Comparison of ENCODE assay signal across 8 cellular contexts in the genomic region with DNA sequence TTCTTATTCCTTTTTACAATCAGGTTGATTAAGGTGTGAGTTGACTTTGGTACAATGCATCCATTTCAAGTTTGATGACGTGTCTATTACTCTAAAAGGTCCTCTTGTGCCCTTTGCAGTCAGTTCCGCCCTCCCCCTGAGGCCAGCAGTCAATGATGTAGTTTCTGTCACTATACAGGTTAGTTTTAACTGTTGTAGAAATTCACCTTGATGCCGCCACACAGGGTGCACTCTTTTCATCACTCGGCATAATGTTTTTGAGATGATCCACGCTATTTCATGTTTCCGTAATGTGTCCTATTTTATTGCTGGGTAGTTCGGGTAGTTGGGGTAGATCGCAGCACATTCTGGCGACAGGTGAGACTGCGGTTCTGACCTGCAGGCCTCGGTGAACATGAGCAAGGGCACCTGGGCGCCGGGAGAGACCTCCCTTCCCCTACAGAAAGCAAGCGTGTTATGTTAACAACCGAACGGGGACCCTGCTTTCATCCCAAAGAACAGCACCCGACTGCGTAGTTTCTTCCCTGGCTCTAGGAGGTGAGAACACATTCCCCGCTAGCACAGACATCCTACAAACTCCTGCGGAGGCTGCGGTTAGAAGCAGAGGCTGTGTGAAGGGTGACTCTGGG. TPM values are rescaled to one million over a fixed set of nuclear protein-coding genes. Genes with fewer than 3 reads are reported as not detected.
A peak's percentile ranks its signal among the peaks of the same experiment; 100 is the strongest.
DNase-seq lines count a peak whose midpoint lies in the region; ATAC-seq and TF ChIP-seq lines count a peak whose summit lies in the region.
"Not testable (repeated sequence)": the region's sequence is repeated elsewhere in the genome, so short reads cannot be mapped to it uniquely, and the experiment has no call there.

No MANE protein-coding gene starts in this region.

- not testable (repeated sequence) for H3K27me3 Mint-ChIP-seq in HFFc6 (ENCODE audit: insufficient read depth); MCF 10A (ENCODE audit: insufficient read depth, unreplicated experiment); glutamatergic neuron (ENCODE audit: unreplicated experiment)
- H3K27me3 Mint-ChIP-seq in nephron progenitor cell (ENCODE audit: low read depth, poor library complexity): peaks cover 32% of the 10 kb centered on the region

- H3K36me3 ChIP-seq in tibial nerve: not testable (repeated sequence)

- H3K27ac Mint-ChIP-seq in HFFc6 (peak overlapping the region; percentile 97), MCF 10A (ENCODE audit: low read depth, unreplicated experiment) (peak overlapping the region; percentile 93), glutamatergic neuron (ENCODE audit: unreplicated experiment) (peak overlapping the region; percentile 99), nephron progenitor cell (peak overlapping the region; percentile 100)

- H3K27ac ChIP-seq in tibial nerve: peak overlapping the region in 1 of 4 donors; percentile 13

- not testable (repeated sequence) for BruUV-seq in MCF 10A (replicated peaks; lab: Mats Ljungman, UMichigan)

- H3K4me3 ChIP-seq in GM08714 (ENCODE audit: low read length) (peak overlapping the region; percentile 71; the same call in 1 of the 2 replicates), WI38 (ENCODE audit: low read depth, low read length) (peak overlapping the region; percentile 55), tibial nerve (peak overlapping the region; percentile 32 to 52 (median 44))

- 11 to 18% methylated on average over 8 to 9 of the region's 21 CpGs for WGBS in tibial nerve, 2 donors

- not testable (repeated sequence) for TF ChIP-seq CTCF in HFFc6 (IDR thresholded peaks at IDR 0.05); WI38 (IDR thresholded peaks at IDR 0.05; ENCODE audit: low read depth, low read length); MCF 10A (IDR thresholded peaks at IDR 0.05; ENCODE audit: unreplicated experiment); glutamatergic neuron (IDR thresholded peaks at IDR 0.05; ENCODE audit: partially characterized antibody, unreplicated experiment); nephron progenitor cell (IDR thresholded peaks at IDR 0.05); tibial nerve (IDR thresholded peaks at IDR 0.05)

- H3K9me3 ChIP-seq in tibial nerve: not testable (repeated sequence)

- H3K27me3 ChIP-seq in tibial nerve: not testable (repeated sequence)

- peak; percentile 65 for DNase-seq in HFFc6
- DNase-seq in MCF 10A (ENCODE audit: unreplicated experiment); glutamatergic neuron; nephron progenitor cell; tibial nerve (ENCODE audit: low spot score in 2 of 2): not testable (repeated sequence)

- CTCF ChIA-PET in MCF 10A (lab: Yijun Ruan, JAX): not testable (repeated sequence)

- not testable (repeated sequence) for TF ChIP-seq EP300 in tibial nerve (IDR thresholded peaks at IDR 0.05)

- not testable (repeated sequence) for H3K4me1 Mint-ChIP-seq in HFFc6 (ENCODE audit: low read depth); MCF 10A (ENCODE audit: insufficient read depth, unreplicated experiment); glutamatergic neuron (ENCODE audit: low read depth, unreplicated experiment); nephron progenitor cell

- not testable (repeated sequence) for H3K9me3 Mint-ChIP-seq in HFFc6; MCF 10A (ENCODE audit: unreplicated experiment); glutamatergic neuron (ENCODE audit: unreplicated experiment); nephron progenitor cell

- intact Hi-C loops in MCF 10A (cut with micrococcal nuclease): not testable (repeated sequence)

- TF ChIP-seq POLR2A in tibial nerve (IDR thresholded peaks at IDR 0.05): not testable (repeated sequence)

- POLR2A ChIA-PET in MCF 10A (lab: Yijun Ruan, JAX): not testable (repeated sequence)

- H3K4me3 Mint-ChIP-seq in HFFc6: peak overlapping the region; percentile 85
- H3K4me3 Mint-ChIP-seq in MCF 10A (ENCODE audit: unreplicated experiment): peak overlapping the region; percentile 77
- peak overlapping the region; percentile 82 for H3K4me3 Mint-ChIP-seq in glutamatergic neuron (ENCODE audit: unreplicated experiment)
- H3K4me3 Mint-ChIP-seq in nephron progenitor cell: peak overlapping the region; percentile 85

- H3K36me3 Mint-ChIP-seq in HFFc6 (ENCODE audit: low read depth); MCF 10A (ENCODE audit: insufficient read depth, unreplicated experiment); glutamatergic neuron (ENCODE audit: unreplicated experiment); nephron progenitor cell (ENCODE audit: low read depth): not testable (repeated sequence)

- not testable (repeated sequence) for H3K4me1 ChIP-seq in tibial nerve

- peak; percentile 15 for ATAC-seq in HG03565 (IDR thresholded peaks at IDR 0.05; ENCODE audit: unreplicated experiment)

RNA-seq across cellular contexts. Expression of gene NBPF20, which starts 39.4 kb away (rescaled TPM):
- 1 to 10 TPM; 1.5 to 2.9 (median 2.3) TPM for total RNA-seq in HFFc6 (2021; fragmentation: NEBNext Ultra II Directional; extraction: Animal tissue kit (Norgen Biotek cat#: 25700))
- total RNA-seq in MCF 10A (2022): 8.3 and 8.5 TPM in 2 replicates
- 1.2 TPM for total RNA-seq in glutamatergic neuron (ENCODE audit: unreplicated experiment)
- 1 to 10 TPM in 3 of 4 donors, under 1 TPM in 1; 0.66 to 3.1 (median 2.4) TPM for total RNA-seq in tibial nerve
